Comparison of ENCODE assay signal across 1 cellular context in the genomic region with DNA sequence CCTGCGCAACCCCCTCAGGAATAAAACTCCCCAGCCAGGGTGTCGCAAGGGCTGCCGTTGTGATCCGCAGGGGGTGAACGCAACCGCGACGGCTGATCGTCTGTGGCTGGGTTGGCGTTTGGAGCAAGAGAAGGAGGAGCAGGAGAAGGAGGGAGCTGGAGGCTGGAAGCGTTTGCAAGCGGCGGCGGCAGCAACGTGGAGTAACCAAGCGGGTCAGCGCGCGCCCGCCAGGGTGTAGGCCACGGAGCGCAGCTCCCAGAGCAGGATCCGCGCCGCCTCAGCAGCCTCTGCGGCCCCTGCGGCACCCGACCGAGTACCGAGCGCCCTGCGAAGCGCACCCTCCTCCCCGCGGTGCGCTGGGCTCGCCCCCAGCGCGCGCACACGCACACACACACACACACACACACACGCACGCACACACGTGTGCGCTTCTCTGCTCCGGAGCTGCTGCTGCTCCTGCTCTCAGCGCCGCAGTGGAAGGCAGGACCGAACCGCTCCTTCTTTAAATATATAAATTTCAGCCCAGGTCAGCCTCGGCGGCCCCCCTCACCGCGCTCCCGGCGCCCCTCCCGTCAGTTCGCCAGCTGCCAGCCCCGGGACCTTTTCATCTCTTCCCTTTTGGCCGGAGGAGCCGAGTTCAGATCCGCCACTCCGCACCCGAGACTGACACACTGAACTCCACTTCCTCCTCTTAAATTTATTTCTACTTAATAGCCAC.
TF ChIP-seq lines count a peak whose summit lies in the region.

No MANE protein-coding gene starts in this region.

TF ChIP-seq in K562, 482 proteins besides CTCF, POLR2A, EP300 and RAD21 (continued from another document):
- TF ChIP-seq, protein P1, sequence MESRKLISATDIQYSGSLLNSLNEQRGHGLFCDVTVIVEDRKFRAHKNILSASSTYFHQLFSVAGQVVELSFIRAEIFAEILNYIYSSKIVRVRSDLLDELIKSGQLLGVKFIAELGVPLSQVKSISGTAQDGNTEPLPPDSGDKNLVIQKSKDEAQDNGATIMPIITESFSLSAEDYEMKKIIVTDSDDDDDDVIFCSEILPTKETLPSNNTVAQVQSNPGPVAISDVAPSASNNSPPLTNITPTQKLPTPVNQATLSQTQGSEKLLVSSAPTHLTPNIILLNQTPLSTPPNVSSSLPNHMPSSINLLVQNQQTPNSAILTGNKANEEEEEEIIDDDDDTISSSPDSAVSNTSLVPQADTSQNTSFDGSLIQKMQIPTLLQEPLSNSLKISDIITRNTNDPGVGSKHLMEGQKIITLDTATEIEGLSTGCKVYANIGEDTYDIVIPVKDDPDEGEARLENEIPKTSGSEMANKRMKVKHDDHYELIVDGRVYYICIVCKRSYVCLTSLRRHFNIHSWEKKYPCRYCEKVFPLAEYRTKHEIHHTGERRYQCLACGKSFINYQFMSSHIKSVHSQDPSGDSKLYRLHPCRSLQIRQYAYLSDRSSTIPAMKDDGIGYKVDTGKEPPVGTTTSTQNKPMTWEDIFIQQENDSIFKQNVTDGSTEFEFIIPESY (CRISPR knock-in tag; IDR thresholded peaks at IDR 0.05), result peak; percentile 48; the same call in 1 of the 2 replicates
- peak; percentile 29 for TF ChIP-seq PHF20 (IDR thresholded peaks at IDR 0.05; ENCODE audit: partially characterized antibody)
- TF ChIP-seq HNRNPLL (IDR thresholded peaks at IDR 0.05; ENCODE audit: low read depth, low read length, poor library complexity, severe bottlenecking), result no peak
- TF ChIP-seq, protein P2, sequence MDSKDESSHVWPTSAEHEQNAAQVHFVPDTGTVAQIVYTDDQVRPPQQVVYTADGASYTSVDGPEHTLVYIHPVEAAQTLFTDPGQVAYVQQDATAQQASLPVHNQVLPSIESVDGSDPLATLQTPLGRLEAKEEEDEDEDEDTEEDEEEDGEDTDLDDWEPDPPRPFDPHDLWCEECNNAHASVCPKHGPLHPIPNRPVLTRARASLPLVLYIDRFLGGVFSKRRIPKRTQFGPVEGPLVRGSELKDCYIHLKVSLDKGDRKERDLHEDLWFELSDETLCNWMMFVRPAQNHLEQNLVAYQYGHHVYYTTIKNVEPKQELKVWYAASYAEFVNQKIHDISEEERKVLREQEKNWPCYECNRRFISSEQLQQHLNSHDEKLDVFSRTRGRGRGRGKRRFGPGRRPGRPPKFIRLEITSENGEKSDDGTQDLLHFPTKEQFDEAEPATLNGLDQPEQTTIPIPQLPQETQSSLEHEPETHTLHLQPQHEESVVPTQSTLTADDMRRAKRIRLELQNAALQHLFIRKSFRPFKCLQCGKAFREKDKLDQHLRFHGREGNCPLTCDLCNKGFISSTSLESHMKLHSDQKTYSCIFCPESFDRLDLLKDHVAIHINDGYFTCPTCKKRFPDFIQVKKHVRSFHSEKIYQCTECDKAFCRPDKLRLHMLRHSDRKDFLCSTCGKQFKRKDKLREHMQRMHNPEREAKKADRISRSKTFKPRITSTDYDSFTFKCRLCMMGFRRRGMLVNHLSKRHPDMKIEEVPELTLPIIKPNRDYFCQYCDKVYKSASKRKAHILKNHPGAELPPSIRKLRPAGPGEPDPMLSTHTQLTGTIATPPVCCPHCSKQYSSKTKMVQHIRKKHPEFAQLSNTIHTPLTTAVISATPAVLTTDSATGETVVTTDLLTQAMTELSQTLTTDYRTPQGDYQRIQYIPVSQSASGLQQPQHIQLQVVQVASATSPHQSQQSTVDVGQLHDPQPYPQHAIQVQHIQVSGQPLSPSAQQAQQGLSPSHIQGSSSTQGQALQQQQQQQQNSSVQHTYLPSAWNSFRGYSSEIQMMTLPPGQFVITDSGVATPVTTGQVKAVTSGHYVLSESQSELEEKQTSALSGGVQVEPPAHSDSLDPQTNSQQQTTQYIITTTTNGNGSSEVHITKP (IDR thresholded peaks at IDR 0.05; ENCODE audit: partially characterized antibody), result peak; percentile 16
- TF ChIP-seq, protein P3, sequence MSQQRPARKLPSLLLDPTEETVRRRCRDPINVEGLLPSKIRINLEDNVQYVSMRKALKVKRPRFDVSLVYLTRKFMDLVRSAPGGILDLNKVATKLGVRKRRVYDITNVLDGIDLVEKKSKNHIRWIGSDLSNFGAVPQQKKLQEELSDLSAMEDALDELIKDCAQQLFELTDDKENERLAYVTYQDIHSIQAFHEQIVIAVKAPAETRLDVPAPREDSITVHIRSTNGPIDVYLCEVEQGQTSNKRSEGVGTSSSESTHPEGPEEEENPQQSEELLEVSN (IDR thresholded peaks at IDR 0.05; ENCODE audit: borderline replicate concordance in 1 of 2, extremely low read depth in 1 of 2, insufficient read depth in 1 of 2, insufficient read length in 1 of 2, low read depth in 1 of 2, low read length in 1 of 2, poor library complexity in 1 of 2, severe bottlenecking in 1 of 2), result peak in 1 of 2 experiments; percentile 61
- TF ChIP-seq MCM2 (IDR thresholded peaks at IDR 0.05; ENCODE audit: low read depth), result no peak
- peak; percentile 52; the same call in 1 of the 2 replicates for TF ChIP-seq ZFX (CRISPR knock-in tag; IDR thresholded peaks at IDR 0.05)
- peak; percentile 71 to 77 for TF ChIP-seq NRF1 (conservative IDR thresholded peaks at IDR 0.05 in 1 of 2, IDR thresholded peaks at IDR 0.05 in 1 of 2)
- TF ChIP-seq CREM (IDR thresholded peaks at IDR 0.05; ENCODE audit: low read depth), result 0 out of 2 replicates have a peak, but pooled peaks have one; percentile 16
- TF ChIP-seq YY1 (IDR thresholded peaks at IDR 0.05; ENCODE audit: borderline replicate concordance in 1 of 3, control insufficient read depth in 1 of 3, extremely low read depth in 1 of 3, insufficient read depth in 3 of 3, insufficient read length in 1 of 3, insufficient replicate concordance in 2 of 3, low read depth in 1 of 3, low read length in 2 of 3), result peak in 1 of 3 experiments; percentile 8
- no peak for TF ChIP-seq ZNF644 (tag; IDR thresholded peaks at IDR 0.05; ENCODE audit: low read depth)
- TF ChIP-seq CXXC5 (CRISPR knock-in tag; IDR thresholded peaks at IDR 0.05), result peak; percentile 76
- TF ChIP-seq OTX1 (CRISPR knock-in tag; IDR thresholded peaks at IDR 0.05), result no peak
- 0 out of 2 replicates have a peak, but pooled peaks have one; percentile 29 for TF ChIP-seq BCOR (IDR thresholded peaks at IDR 0.05)
- peak; percentile 51 for TF ChIP-seq CCNT2 (IDR thresholded peaks at IDR 0.05; ENCODE audit: borderline replicate concordance, extremely low read depth, insufficient read length, low read depth, low read length)
- TF ChIP-seq, protein P4, sequence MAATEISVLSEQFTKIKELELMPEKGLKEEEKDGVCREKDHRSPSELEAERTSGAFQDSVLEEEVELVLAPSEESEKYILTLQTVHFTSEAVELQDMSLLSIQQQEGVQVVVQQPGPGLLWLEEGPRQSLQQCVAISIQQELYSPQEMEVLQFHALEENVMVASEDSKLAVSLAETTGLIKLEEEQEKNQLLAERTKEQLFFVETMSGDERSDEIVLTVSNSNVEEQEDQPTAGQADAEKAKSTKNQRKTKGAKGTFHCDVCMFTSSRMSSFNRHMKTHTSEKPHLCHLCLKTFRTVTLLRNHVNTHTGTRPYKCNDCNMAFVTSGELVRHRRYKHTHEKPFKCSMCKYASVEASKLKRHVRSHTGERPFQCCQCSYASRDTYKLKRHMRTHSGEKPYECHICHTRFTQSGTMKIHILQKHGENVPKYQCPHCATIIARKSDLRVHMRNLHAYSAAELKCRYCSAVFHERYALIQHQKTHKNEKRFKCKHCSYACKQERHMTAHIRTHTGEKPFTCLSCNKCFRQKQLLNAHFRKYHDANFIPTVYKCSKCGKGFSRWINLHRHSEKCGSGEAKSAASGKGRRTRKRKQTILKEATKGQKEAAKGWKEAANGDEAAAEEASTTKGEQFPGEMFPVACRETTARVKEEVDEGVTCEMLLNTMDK (IDR thresholded peaks at IDR 0.05; ENCODE audit: borderline replicate concordance, insufficient read depth, low read depth, low read length, poor library complexity, severe bottlenecking), result peak; percentile 1
- no peak for TF ChIP-seq STAT5A (IDR thresholded peaks at IDR 0.05; ENCODE audit: borderline replicate concordance, low read length)
- 0 out of 4 replicates have a peak, but pooled peaks of 1 of the 2 experiments have one; percentile 37 for TF ChIP-seq HDAC1 (IDR thresholded peaks at IDR 0.05)
- no peak for TF ChIP-seq HNRNPH1 (optimal IDR thresholded peaks at IDR 0.05; ENCODE audit: low read depth, low read length)
- TF ChIP-seq, protein P5, sequence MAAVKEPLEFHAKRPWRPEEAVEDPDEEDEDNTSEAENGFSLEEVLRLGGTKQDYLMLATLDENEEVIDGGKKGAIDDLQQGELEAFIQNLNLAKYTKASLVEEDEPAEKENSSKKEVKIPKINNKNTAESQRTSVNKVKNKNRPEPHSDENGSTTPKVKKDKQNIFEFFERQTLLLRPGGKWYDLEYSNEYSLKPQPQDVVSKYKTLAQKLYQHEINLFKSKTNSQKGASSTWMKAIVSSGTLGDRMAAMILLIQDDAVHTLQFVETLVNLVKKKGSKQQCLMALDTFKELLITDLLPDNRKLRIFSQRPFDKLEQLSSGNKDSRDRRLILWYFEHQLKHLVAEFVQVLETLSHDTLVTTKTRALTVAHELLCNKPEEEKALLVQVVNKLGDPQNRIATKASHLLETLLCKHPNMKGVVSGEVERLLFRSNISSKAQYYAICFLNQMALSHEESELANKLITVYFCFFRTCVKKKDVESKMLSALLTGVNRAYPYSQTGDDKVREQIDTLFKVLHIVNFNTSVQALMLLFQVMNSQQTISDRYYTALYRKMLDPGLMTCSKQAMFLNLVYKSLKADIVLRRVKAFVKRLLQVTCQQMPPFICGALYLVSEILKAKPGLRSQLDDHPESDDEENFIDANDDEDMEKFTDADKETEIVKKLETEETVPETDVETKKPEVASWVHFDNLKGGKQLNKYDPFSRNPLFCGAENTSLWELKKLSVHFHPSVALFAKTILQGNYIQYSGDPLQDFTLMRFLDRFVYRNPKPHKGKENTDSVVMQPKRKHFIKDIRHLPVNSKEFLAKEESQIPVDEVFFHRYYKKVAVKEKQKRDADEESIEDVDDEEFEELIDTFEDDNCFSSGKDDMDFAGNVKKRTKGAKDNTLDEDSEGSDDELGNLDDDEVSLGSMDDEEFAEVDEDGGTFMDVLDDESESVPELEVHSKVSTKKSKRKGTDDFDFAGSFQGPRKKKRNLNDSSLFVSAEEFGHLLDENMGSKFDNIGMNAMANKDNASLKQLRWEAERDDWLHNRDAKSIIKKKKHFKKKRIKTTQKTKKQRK (IDR thresholded peaks at IDR 0.05; ENCODE audit: borderline replicate concordance, low read depth, low read length), result no peak
- peak; percentile 10 to 50; a peak in 1 of 4 replicates for TF ChIP-seq MAZ (CRISPR knock-in tag; conservative IDR thresholded peaks at IDR 0.05 in 1 of 2, IDR thresholded peaks at IDR 0.05 in 1 of 2)
- TF ChIP-seq, protein P6, sequence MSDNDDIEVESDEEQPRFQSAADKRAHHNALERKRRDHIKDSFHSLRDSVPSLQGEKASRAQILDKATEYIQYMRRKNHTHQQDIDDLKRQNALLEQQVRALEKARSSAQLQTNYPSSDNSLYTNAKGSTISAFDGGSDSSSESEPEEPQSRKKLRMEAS (CRISPR knock-in tag; IDR thresholded peaks at IDR 0.05), result 0 out of 2 replicates have a peak, but pooled peaks have one; percentile 6
- TF ChIP-seq, protein P7, sequence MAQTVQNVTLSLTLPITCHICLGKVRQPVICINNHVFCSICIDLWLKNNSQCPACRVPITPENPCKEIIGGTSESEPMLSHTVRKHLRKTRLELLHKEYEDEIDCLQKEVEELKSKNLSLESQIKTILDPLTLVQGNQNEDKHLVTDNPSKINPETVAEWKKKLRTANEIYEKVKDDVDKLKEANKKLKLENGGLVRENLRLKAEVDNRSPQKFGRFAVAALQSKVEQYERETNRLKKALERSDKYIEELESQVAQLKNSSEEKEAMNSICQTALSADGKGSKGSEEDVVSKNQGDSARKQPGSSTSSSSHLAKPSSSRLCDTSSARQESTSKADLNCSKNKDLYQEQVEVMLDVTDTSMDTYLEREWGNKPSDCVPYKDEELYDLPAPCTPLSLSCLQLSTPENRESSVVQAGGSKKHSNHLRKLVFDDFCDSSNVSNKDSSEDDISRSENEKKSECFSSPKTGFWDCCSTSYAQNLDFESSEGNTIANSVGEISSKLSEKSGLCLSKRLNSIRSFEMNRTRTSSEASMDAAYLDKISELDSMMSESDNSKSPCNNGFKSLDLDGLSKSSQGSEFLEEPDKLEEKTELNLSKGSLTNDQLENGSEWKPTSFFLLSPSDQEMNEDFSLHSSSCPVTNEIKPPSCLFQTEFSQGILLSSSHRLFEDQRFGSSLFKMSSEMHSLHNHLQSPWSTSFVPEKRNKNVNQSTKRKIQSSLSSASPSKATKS (CRISPR knock-in tag; IDR thresholded peaks at IDR 0.05), result no peak
- TF ChIP-seq ZNF696 (CRISPR knock-in tag; conservative IDR thresholded peaks at IDR 0.05), result no peak
